Comparison of ENCODE assay signal across 9 cellular contexts in genomic region chr11:129374081-129374992, GRCh38. TPM values are rescaled to one million over a fixed set of nuclear protein-coding genes. Genes with fewer than 3 reads are reported as not detected.
DNase-seq lines count a peak whose midpoint lies in the region; ATAC-seq and TF ChIP-seq lines count a peak whose summit lies in the region.
"Had no signal": no experiment of that assay in that cellular context is flagged by ENCODE, and none has a peak within 500 bp of the region (broad histone marks: within the 10 kb centered on the region; RNA-seq: fewer than 3 reads in every experiment).

No MANE protein-coding gene starts in this region.

- peak overlapping the region; percentile 12 for H3K4me2 ChIP-seq in mammary epithelial cell (ENCODE audit: insufficient read depth, low read depth, low read length)

- H3K9me3 ChIP-seq in mammary epithelial cell (replicated peaks; ENCODE audit: insufficient read depth, low read length) (no peaks in the 10 kb centered on the region), muscle layer of duodenum (ENCODE audit: control insufficient read depth in 1 of 2, low read length in 2 of 2) (no peaks in the 10 kb centered on the region), gastroesophageal sphincter (no peaks in the 10 kb centered on the region)

- H3K27ac ChIP-seq in ACC112 (ENCODE audit: low read depth, low read length): no peak overlapping the region
- no peak overlapping the region for H3K27ac ChIP-seq in mammary epithelial cell (ENCODE audit: insufficient read depth, low read depth, low read length)
- no peak overlapping the region for H3K27ac ChIP-seq in muscle layer of duodenum (ENCODE audit: low read length)
- no peak overlapping the region for H3K27ac ChIP-seq in gastroesophageal sphincter

- no peak for TF ChIP-seq POLR2A in gastroesophageal sphincter (IDR thresholded peaks at IDR 0.05)

- H3K27me3 ChIP-seq in ACC112 (ENCODE audit: insufficient read depth, low read length) (peaks cover 96% of the 10 kb centered on the region), H7 (ENCODE audit: control insufficient read depth, insufficient read depth, low read length) (peaks cover 80% of the 10 kb centered on the region), mammary epithelial cell (ENCODE audit: insufficient read depth, low read length) (peaks cover 71% of the 10 kb centered on the region), muscle layer of duodenum (ENCODE audit: low read depth, low read length) (peaks cover 59% of the 10 kb centered on the region), gastroesophageal sphincter (peaks cover 93% of the 10 kb centered on the region)

- intact Hi-C loops in mammary epithelial cell (cut with micrococcal nuclease): no loop called here

- in situ Hi-C loops in mammary epithelial cell (cut with MboI; ENCODE audit: low sequenced_read_pairs in 2 of 2): no loop called here

- H3K4me1 ChIP-seq in ACC112 (ENCODE audit: control insufficient read depth, insufficient read depth, low read length, unreplicated experiment) (no peaks in the 10 kb centered on the region), mammary epithelial cell (ENCODE audit: insufficient read depth, low read length) (peaks cover 18% of the 10 kb centered on the region), muscle layer of duodenum (ENCODE audit: control insufficient read depth in 1 of 2, insufficient read depth in 2 of 2, low read length in 2 of 2) (peaks cover 0 to 41% of the 10 kb centered on the region in 2 donors), gastroesophageal sphincter (peaks cover 0 to 43% (median 27%) of the 10 kb centered on the region in 3 donors)

- H3K79me2 ChIP-seq in ACC112 (ENCODE audit: control insufficient read depth, insufficient read depth, low read length, unreplicated experiment): no peaks in the 10 kb centered on the region
- H3K79me2 ChIP-seq in mammary epithelial cell (ENCODE audit: insufficient read depth, low read length): no peaks in the 10 kb centered on the region

- no peak overlapping the region for H3K9ac ChIP-seq in mammary epithelial cell (ENCODE audit: insufficient read depth, low read length)

- no peaks in the 10 kb centered on the region for H4K20me1 ChIP-seq in mammary epithelial cell (ENCODE audit: insufficient read depth, low read length)

- BruUV-seq in mammary epithelial cell (replicated peaks; lab: Mats Ljungman, UMichigan): no TSS peak

- H2AFZ ChIP-seq in ACC112 (ENCODE audit: low read length, unreplicated experiment) (no peak overlapping the region), mammary epithelial cell (ENCODE audit: low read depth, low read length) (no peak overlapping the region)

- POLR2A ChIA-PET in GM10248 (lab: Yijun Ruan, JAX): no interaction called here

- H3K4me3 ChIP-seq in ACC112 (ENCODE audit: low read depth, low read length) (peak overlapping the region; percentile 70), H7 (ENCODE audit: insufficient read depth, low read depth, low read length) (peak overlapping the region; percentile 29), mammary epithelial cell (replicated peaks in 1 of 3; ENCODE audit: insufficient read depth in 1 of 3, low read depth in 2 of 3, low read length in 3 of 3) (no peak overlapping the region), muscle layer of duodenum (ENCODE audit: low read depth in 1 of 2, low read length in 2 of 2) (peak overlapping the region; percentile 44 to 70), gastroesophageal sphincter (peak overlapping the region in 1 of 2 donors; percentile 47)

- ATAC-seq in GM21576 (IDR thresholded peaks at IDR 0.05; ENCODE audit: unreplicated experiment) (no peak), gastroesophageal sphincter (no peak), GM21423 (IDR thresholded peaks at IDR 0.05; ENCODE audit: unreplicated experiment) (no peak)

- TF ChIP-seq EP300 in gastroesophageal sphincter (IDR thresholded peaks at IDR 0.05): no peak

- DNase-seq in H7: peak; percentile 78
- no peak for DNase-seq in mammary epithelial cell
- no peak for DNase-seq in GM10248 (ENCODE audit: extremely low spot score)
- DNase-seq: amniotic stem cell had no signal

- H3K36me3 ChIP-seq in ACC112 (ENCODE audit: insufficient read depth, low read length): no peaks in the 10 kb centered on the region
- no peaks in the 10 kb centered on the region for H3K36me3 ChIP-seq in H7 (replicated peaks; ENCODE audit: control insufficient read depth, insufficient read depth, low read length)
- no peaks in the 10 kb centered on the region for H3K36me3 ChIP-seq in mammary epithelial cell (ENCODE audit: insufficient read depth, low read length)
- no peaks in the 10 kb centered on the region for H3K36me3 ChIP-seq in muscle layer of duodenum (ENCODE audit: control insufficient read depth in 1 of 2, insufficient read depth in 2 of 2, low read length in 2 of 2)
- H3K36me3 ChIP-seq in gastroesophageal sphincter: no peaks in the 10 kb centered on the region

- 15% methylated on average over 53 of the region's 57 CpGs for WGBS in mammary epithelial cell (ENCODE audit: low coverage, missing lambda C conversion rate)
- WGBS in gastroesophageal sphincter (ENCODE audit: low coverage in 1 of 2), 2 donors: 6 to 8% methylated on average over 21 to 33 of the region's 57 CpGs

- dilution Hi-C loops in mammary epithelial cell (cut with HindIII; ENCODE audit: low sequenced_read_pairs): no loop called here

- TF ChIP-seq CTCF in mammary epithelial cell (conservative IDR thresholded peaks at IDR 0.05 in 1 of 2, IDR thresholded peaks at IDR 0.05 in 1 of 2; ENCODE audit: extremely low read depth in 1 of 2, insufficient read depth in 1 of 2, low read depth in 1 of 2, low read length in 2 of 2) (no peak), GM10248 (IDR thresholded peaks at IDR 0.05; ENCODE audit: control extremely low read depth, extremely low read depth, low read depth, missing control alignments) (no peak), gastroesophageal sphincter (IDR thresholded peaks at IDR 0.05) (no peak)

- CTCF ChIA-PET in mammary epithelial cell (lab: Charles Lee; ENCODE audit: low non-redundant PET) (no interaction called here), GM10248 (lab: Yijun Ruan, JAX) (interaction anchor here (1.6 kb wide), 1 partner anchor 323 kb away, joined by 11 read pairs; no protein-coding TSS in a partner anchor)

RNA-seq across cellular contexts. Expression of gene BARX2, which starts 1.3 kb away (rescaled TPM):
- total RNA-seq in H7 (2014; rRNA removed; shearing (Covaris generic)): not detected in 2 replicates
- under 1 TPM in 1 of 2 donors, not detected in 1; 0.17 TPM for total RNA-seq in mammary epithelial cell
- polyA plus RNA-seq in mammary epithelial cell: 0.02 TPM
- polyA minus RNA-seq in mammary epithelial cell: not detected
- total RNA-seq in gastroesophageal sphincter: 1 to 10 TPM in 1 of 4 donors, not detected in 3; 2.1 TPM

Comparison
In these comparisons a context has a peak if more than half of its experiments do, and no peak if none do; other contexts are left out.
1. H3K4me3 ChIP-seq: peak in ACC112 (single experiment), H7 (single experiment) and muscle layer of duodenum (2 of 2); none in mammary epithelial cell (0 of 3).